ENCODE assay signal across 23 cellular contexts in genomic region chr10:89852872-89853271, GRCh38.
"Had no signal": no experiment of that assay in that cellular context is flagged by ENCODE, and none has a peak within 500 bp of the region (broad histone marks: within the 10 kb centered on the region; RNA-seq: fewer than 3 reads in every experiment).

No MANE protein-coding gene starts in this region.

- H3K4me1 Mint-ChIP-seq: activated naive CD8-positive, alpha-beta T cell treated with anti-CD3 and anti-CD28 coated beads, Interleukin-2, amount 10 ng/mL, durations not matched to agents 7 days and 5 days; immature natural killer cell; naive thymus-derived CD8-positive, alpha-beta T cell; stimulated activated memory B cell treated with anti-CD40 and anti-IgM and Interleukin-4, amounts not matched to agents 10 μg/mL and 1 μg/mL and 100 μg/mL, for 72 hours had no signal

- H3K4me3 Mint-ChIP-seq: activated CD4-positive, alpha-beta memory T cell treated with anti-CD3 and anti-CD28 coated beads for 36 hours; activated naive CD8-positive, alpha-beta T cell treated with anti-CD3 and anti-CD28 coated beads, Interleukin-2, amount 10 ng/mL, durations not matched to agents 7 days and 5 days; immature natural killer cell; mesothelial cell of epicardium; stimulated activated memory B cell treated with anti-CD40 and anti-IgM and Interleukin-4, amounts not matched to agents 10 μg/mL and 1 μg/mL and 100 μg/mL, for 72 hours had no signal

- H3K27me3 ChIP-seq: sigmoid colon, suprapubic skin, tibial nerve, uterus had no signal

- H3K9me3 Mint-ChIP-seq: activated CD4-positive, alpha-beta memory T cell treated with anti-CD3 and anti-CD28 coated beads for 36 hours; activated naive CD8-positive, alpha-beta T cell treated with anti-CD3 and anti-CD28 coated beads, Interleukin-2, amount 10 ng/mL, durations not matched to agents 7 days and 5 days; immature natural killer cell; naive thymus-derived CD8-positive, alpha-beta T cell; stimulated activated memory B cell treated with anti-CD40 and anti-IgM and Interleukin-4, amounts not matched to agents 10 μg/mL and 1 μg/mL and 100 μg/mL, for 72 hours had no signal

- H3K36me3 ChIP-seq: left ventricle myocardium inferior, sigmoid colon, stomach, suprapubic skin, tibial nerve, uterus had no signal

- H3K4me3 ChIP-seq: left ventricle myocardium inferior, sigmoid colon, smooth muscle cell, stomach, suprapubic skin, tibial nerve, uterus had no signal

- H3K36me3 Mint-ChIP-seq: activated CD4-positive, alpha-beta memory T cell treated with anti-CD3 and anti-CD28 coated beads for 36 hours; activated naive CD8-positive, alpha-beta T cell treated with anti-CD3 and anti-CD28 coated beads, Interleukin-2, amount 10 ng/mL, durations not matched to agents 7 days and 5 days; immature natural killer cell; mesothelial cell of epicardium; naive thymus-derived CD8-positive, alpha-beta T cell; stimulated activated memory B cell treated with anti-CD40 and anti-IgM and Interleukin-4, amounts not matched to agents 10 μg/mL and 1 μg/mL and 100 μg/mL, for 72 hours had no signal

- DNase-seq: activated CD4-positive, alpha-beta memory T cell treated with anti-CD3 and anti-CD28 coated beads for 36 hours; activated CD4-positive, alpha-beta T cell treated with anti-CD3 and anti-CD28 coated beads for 4 hours; activated CD4-positive, CD25-positive, alpha-beta regulatory T cell; activated naive CD4-positive, alpha-beta T cell treated with Interleukin-2 at 50 U/mL for 16 hours; activated naive CD8-positive, alpha-beta T cell treated with anti-CD3 and anti-CD28 coated beads, Interleukin-2, amount 10 ng/mL, durations not matched to agents 7 days and 5 days; activated T-cell treated with anti-CD3 and anti-CD28 coated beads, Interleukin-2, amount 50 U/mL, for 48 hours; amniotic stem cell; cerebellar nuclear complex; erythroblast; foreskin fibroblast; immature natural killer cell; left ventricle myocardium inferior; naive thymus-derived CD8-positive, alpha-beta T cell; sigmoid colon; stimulated activated CD4-positive, alpha-beta T cell treated with anti-CD3 and anti-CD28 coated beads, Interleukin-15, amount 100 ng/mL, for 24 hours; stomach; T1000; uterus had no signal

- ATAC-seq: naive thymus-derived CD8-positive, alpha-beta T cell; stimulated activated memory B cell treated with anti-CD40 and anti-IgM and Interleukin-4, amounts not matched to agents 10 μg/mL and 1 μg/mL and 100 μg/mL, for 72 hours had no signal

- H3K4me1 ChIP-seq: stomach, suprapubic skin, tibial nerve, uterus had no signal

- H3K27ac Mint-ChIP-seq: activated CD4-positive, alpha-beta memory T cell treated with anti-CD3 and anti-CD28 coated beads for 36 hours; activated naive CD8-positive, alpha-beta T cell treated with anti-CD3 and anti-CD28 coated beads, Interleukin-2, amount 10 ng/mL, durations not matched to agents 7 days and 5 days; immature natural killer cell; mesothelial cell of epicardium; naive thymus-derived CD8-positive, alpha-beta T cell; stimulated activated memory B cell treated with anti-CD40 and anti-IgM and Interleukin-4, amounts not matched to agents 10 μg/mL and 1 μg/mL and 100 μg/mL, for 72 hours had no signal

- H3K27ac ChIP-seq: left ventricle myocardium inferior, sigmoid colon, stomach, suprapubic skin, tibial nerve, uterus had no signal

- H3K4me2 ChIP-seq: smooth muscle cell had no signal

- H3K9me3 ChIP-seq: left ventricle myocardium inferior, sigmoid colon, stomach, suprapubic skin, tibial nerve, uterus had no signal
